ENCODE assay signal across 8 cellular contexts in the genomic region with DNA sequence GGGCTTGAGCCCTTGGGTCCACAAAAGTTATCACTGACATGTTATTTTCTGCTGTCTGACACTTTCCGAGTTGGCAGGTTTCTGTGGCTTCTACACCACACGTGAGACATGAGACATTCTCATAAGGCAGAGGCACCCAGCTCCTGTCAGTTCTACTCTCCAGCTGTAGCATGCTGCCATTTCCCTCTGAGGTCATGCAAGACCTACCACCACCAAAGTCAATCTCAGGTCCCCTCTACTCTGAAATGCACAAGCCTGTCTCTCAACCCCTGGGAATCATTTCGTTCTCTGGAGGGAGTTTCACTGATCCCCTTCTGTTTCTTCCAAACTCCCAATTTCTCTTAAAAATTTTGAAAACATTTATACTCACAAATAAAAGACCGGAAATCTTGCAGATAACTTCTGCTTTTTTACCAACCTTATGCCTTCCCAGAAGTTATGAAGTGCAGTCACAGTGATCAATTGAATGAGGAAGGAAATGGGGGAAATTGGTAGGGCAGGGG. TPM values are rescaled to one million over a fixed set of nuclear protein-coding genes. Genes with fewer than 3 reads are reported as not detected.
DNase-seq lines count a peak whose midpoint lies in the region; ATAC-seq and TF ChIP-seq lines count a peak whose summit lies in the region.

No MANE protein-coding gene starts in this region.

- H3K27ac ChIP-seq in muscle layer of duodenum (ENCODE audit: low read length) (peak overlapping the region; percentile 9), sigmoid colon (no peak overlapping the region), adrenal gland (peak overlapping the region in 2 of 5 donors; percentile 26 to 49), breast epithelium (no peak overlapping the region)

- no peak overlapping the region for H3K4me3 ChIP-seq in muscle layer of duodenum (ENCODE audit: low read depth in 1 of 2, low read length in 2 of 2)
- H3K4me3 ChIP-seq in sigmoid colon = no peak overlapping the region
- no peak overlapping the region for H3K4me3 ChIP-seq in adrenal gland
- H3K4me3 ChIP-seq in BE2C (ENCODE audit: low read depth, low read length) = no peak overlapping the region
- no peak overlapping the region for H3K4me3 ChIP-seq in breast epithelium

- TF ChIP-seq CTCF in sigmoid colon (IDR thresholded peaks at IDR 0.05) = no peak
- TF ChIP-seq CTCF in adrenal gland (IDR thresholded peaks at IDR 0.05) = no peak
- no peak for TF ChIP-seq CTCF in BE2C (IDR thresholded peaks at IDR 0.05; ENCODE audit: low read depth, low read length)
- TF ChIP-seq CTCF in breast epithelium (IDR thresholded peaks at IDR 0.05) = no peak

- peak; percentile 79 for ATAC-seq in GM18519 (IDR thresholded peaks at IDR 0.05; ENCODE audit: low FRiP score, unreplicated experiment)
- peak; percentile 76 for ATAC-seq in HG02571 (IDR thresholded peaks at IDR 0.05; ENCODE audit: unreplicated experiment)

- TF ChIP-seq POLR2A in sigmoid colon (IDR thresholded peaks at IDR 0.05) (no peak), adrenal gland (IDR thresholded peaks at IDR 0.05) (no peak), breast epithelium (IDR thresholded peaks at IDR 0.05) (no peak)

- TF ChIP-seq EP300 in sigmoid colon (IDR thresholded peaks at IDR 0.05) = no peak

- H3K9me3 ChIP-seq in muscle layer of duodenum (ENCODE audit: control insufficient read depth in 1 of 2, low read length in 2 of 2) = peaks cover 0 to 6% of the 10 kb centered on the region in 2 donors
- peaks cover 0 to 2% (median 0%) of the 10 kb centered on the region in 4 donors for H3K9me3 ChIP-seq in sigmoid colon
- no peaks in the 10 kb centered on the region for H3K9me3 ChIP-seq in adrenal gland (replicated peaks in 1 of 3)
- H3K9me3 ChIP-seq in BE2C = no peaks in the 10 kb centered on the region
- peaks cover under 1 to 7% of the 10 kb centered on the region in 2 donors for H3K9me3 ChIP-seq in breast epithelium

- no peaks in the 10 kb centered on the region for H3K36me3 ChIP-seq in muscle layer of duodenum (ENCODE audit: control insufficient read depth in 1 of 2, insufficient read depth in 2 of 2, low read length in 2 of 2)
- H3K36me3 ChIP-seq in sigmoid colon = no peaks in the 10 kb centered on the region
- H3K36me3 ChIP-seq in adrenal gland (replicated peaks in 1 of 2) = no peaks in the 10 kb centered on the region
- no peaks in the 10 kb centered on the region for H3K36me3 ChIP-seq in BE2C
- H3K36me3 ChIP-seq in breast epithelium = no peaks in the 10 kb centered on the region

- DNase-seq in MV-4-11 (lab: John Stamatoyannopoulos, UW) = peak; percentile 70
- DNase-seq in sigmoid colon = no peak
- DNase-seq in adrenal gland = no peak
- no peak for DNase-seq in BE2C
- no peak for DNase-seq in breast epithelium (ENCODE audit: low spot score in 2 of 2)

- intact Hi-C loops in sigmoid colon (cut with DNase I) (no loop called here), adrenal gland (cut with DNase I) (no loop called here), breast epithelium (cut with DNase I; ENCODE audit: low total_unique reads) (loop anchor here (5.0 kb wide), 1 partner anchor 1432 kb away; no protein-coding TSS in a partner anchor)

- WGBS in sigmoid colon, 2 donors = 45 to 79% methylated on average over 4 of the region's 4 CpGs
- WGBS in adrenal gland, 4 donors = 52 to 56% (median 55%) methylated on average over 4 of the region's 4 CpGs

- H3K4me1 ChIP-seq in muscle layer of duodenum (ENCODE audit: control insufficient read depth in 1 of 2, insufficient read depth in 2 of 2, low read length in 2 of 2) (no peaks in the 10 kb centered on the region), sigmoid colon (no peaks in the 10 kb centered on the region), adrenal gland (replicated peaks in 1 of 2) (no peaks in the 10 kb centered on the region), BE2C (no peaks in the 10 kb centered on the region), breast epithelium (no peaks in the 10 kb centered on the region)

- H3K27me3 ChIP-seq in muscle layer of duodenum (ENCODE audit: low read depth, low read length) (no peaks in the 10 kb centered on the region), sigmoid colon (no peaks in the 10 kb centered on the region), adrenal gland (no peaks in the 10 kb centered on the region), BE2C (peaks cover 8% of the 10 kb centered on the region), breast epithelium (no peaks in the 10 kb centered on the region)

RNA-seq across cellular contexts. Expression of gene CR2, which starts 39.5 kb away (rescaled TPM):
- total RNA-seq in sigmoid colon = not detected
- 10 to 100 TPM in 1 of 3 donors, under 1 TPM in 2; 0.23 to 50.7 (median 0.60) TPM for polyA plus RNA-seq in sigmoid colon
- total RNA-seq in adrenal gland = under 1 TPM in 1 of 8 donors, not detected in 7; 0.11 TPM
- polyA plus RNA-seq in adrenal gland = under 1 TPM in 2 of 3 donors, not detected in 1; 0.03 to 0.08 TPM
- polyA plus RNA-seq in BE2C (2012; ENCODE audit: insufficient read depth, insufficient read length, low read depth) = not detected
- total RNA-seq in breast epithelium = under 1 TPM in 2 of 3 donors, not detected in 1; under 0.01 to 0.29 TPM
